ENCODE assay signal across 10 cellular contexts in genomic region chr10:109898666-109899577, GRCh38. TPM values are rescaled to one million over a fixed set of nuclear protein-coding genes. Genes with fewer than 3 reads are reported as not detected.
A peak's percentile ranks its signal among the peaks of the same experiment; 100 is the strongest.
DNase-seq lines count a peak whose midpoint lies in the region; ATAC-seq, FAIRE-seq and TF ChIP-seq lines count a peak whose summit lies in the region.
"Had no signal": no experiment of that assay in that cellular context is flagged by ENCODE, and none has a peak within 500 bp of the region (broad histone marks: within the 10 kb centered on the region; RNA-seq: fewer than 3 reads in every experiment).

No MANE protein-coding gene starts in this region.

- H3K27ac ChIP-seq in K562 (ENCODE audit: extremely low read depth, low read depth, low read length) (no peak overlapping the region), PC-9 (no peak overlapping the region)

- TF ChIP-seq EP300 in Ishikawa (IDR thresholded peaks at IDR 0.05; ENCODE audit: borderline replicate concordance) = no peak
- peak; percentile 6; the same call in 1 of the 2 replicates for TF ChIP-seq EP300 in K562 (IDR thresholded peaks at IDR 0.05; ENCODE audit: low read length)

- no peak overlapping the region for H3K9ac ChIP-seq in K562 (ENCODE audit: insufficient read depth in 1 of 2, low read depth in 2 of 2, low read length in 2 of 2)

- H2AFZ ChIP-seq in K562 (ENCODE audit: low read depth, low read length) (no peak overlapping the region), PC-9 (no peak overlapping the region)

- H3K4me3 Mint-ChIP-seq in stimulated activated effector memory CD8-positive, alpha-beta T cell treated with anti-CD3 and anti-CD28 coated beads, Interleukin-12 subunit alpha, Interleukin-12 subunit beta, amount 100 ng/mL, for 72 hours = no peak overlapping the region
- H3K4me3 Mint-ChIP-seq: WTC11 had no signal

- H3K27me3 ChIP-seq in K562 (ENCODE audit: control insufficient read depth in 2 of 2, insufficient read depth in 2 of 2, low read length in 2 of 2) (no peaks in the 10 kb centered on the region), PC-9 (ENCODE audit: insufficient read depth, low read depth) (no peaks in the 10 kb centered on the region)

- CTCF ChIA-PET in K562 (lab: Yijun Ruan, JAX; ENCODE audit: low intra/inter-chr PET ratio) (no interaction called here), PC-9 (lab: Charles Lee) (no interaction called here)

- TF ChIP-seq CTCF in K562 (IDR thresholded peaks at IDR 0.05 in 2 of 3, conservative IDR thresholded peaks at IDR 0.05 in 1 of 3; ENCODE audit: insufficient read depth in 2 of 3, low read depth in 1 of 3, low read length in 3 of 3) = no peak
- TF ChIP-seq CTCF in PC-9 (conservative IDR thresholded peaks at IDR 0.05) = no peak
- no peak for TF ChIP-seq CTCF in D721Med (IDR thresholded peaks at IDR 0.05; ENCODE audit: insufficient read depth, missing control alignments)

- peaks cover 30% of the 10 kb centered on the region for H3K36me3 Mint-ChIP-seq in stimulated activated effector memory CD8-positive, alpha-beta T cell treated with anti-CD3 and anti-CD28 coated beads, Interleukin-12 subunit alpha, Interleukin-12 subunit beta, amount 100 ng/mL, for 72 hours

- TF ChIP-seq RAD21 in Ishikawa (IDR thresholded peaks at IDR 0.05; ENCODE audit: low read depth) (no peak), K562 (CRISPR knock-in tag; conservative IDR thresholded peaks at IDR 0.05 in 1 of 2, IDR thresholded peaks at IDR 0.05 in 1 of 2) (no peak)

- FAIRE-seq in K562 (lab: Jason Lieb, UNC) = peak; percentile 71
- no peak for FAIRE-seq in D721Med (lab: Jason Lieb, UNC)

- H3K9me2 ChIP-seq in PC-9 (ENCODE audit: insufficient read depth) = no peaks in the 10 kb centered on the region

- no peak for TF ChIP-seq POLR2A in K562 (conservative IDR thresholded peaks at IDR 0.05)

- no peaks in the 10 kb centered on the region for H3K9me3 Mint-ChIP-seq in stimulated activated effector memory CD8-positive, alpha-beta T cell treated with anti-CD3 and anti-CD28 coated beads, Interleukin-12 subunit alpha, Interleukin-12 subunit beta, amount 100 ng/mL, for 72 hours

- H4K20me1 ChIP-seq in K562 (replicated peaks; ENCODE audit: control insufficient read depth, insufficient read depth, low read length) = no peaks in the 10 kb centered on the region; the same call in 1 of the 2 replicates
- H4K20me1 ChIP-seq in PC-9 (ENCODE audit: insufficient read depth) = no peaks in the 10 kb centered on the region

- no peak overlapping the region for H3K27ac Mint-ChIP-seq in stimulated activated effector memory CD8-positive, alpha-beta T cell treated with anti-CD3 and anti-CD28 coated beads, Interleukin-12 subunit alpha, Interleukin-12 subunit beta, amount 100 ng/mL, for 72 hours
- H3K27ac Mint-ChIP-seq: WTC11 had no signal

- WGBS in K562 (ENCODE audit: insufficient coverage, low coverage, missing lambda C conversion rate) = 36% methylated on average over 5 of the region's 6 CpGs

- POLR2A ChIA-PET in K562 (lab: Yijun Ruan, JAX) (interaction anchor here (0.5 to 1.2 kb wide), 3 partner anchors 11 to 535 kb away, joined by 3 to 4 read pairs (median 4); no protein-coding TSS in a partner anchor), PC-9 (lab: Charles Lee; ENCODE audit: unreplicated experiment) (no interaction called here)

- H3K4me2 ChIP-seq in K562 (ENCODE audit: insufficient read depth, low read length) = no peak overlapping the region; the same call in 1 of the 2 replicates
- H3K4me2 ChIP-seq in PC-9 = no peak overlapping the region

- peak; percentile 79 for ATAC-seq in K562
- peak; percentile 60 for ATAC-seq in left ventricle myocardium superior
- ATAC-seq in stimulated activated effector memory CD8-positive, alpha-beta T cell treated with anti-CD3 and anti-CD28 coated beads, Interleukin-12 subunit alpha, Interleukin-12 subunit beta, amount 100 ng/mL, for 72 hours = peak; percentile 74
- ATAC-seq: WTC11 had no signal

- in situ Hi-C loops in K562 (cut with MboI) = no loop called here

- no peaks in the 10 kb centered on the region for H3K9me1 ChIP-seq in K562 (ENCODE audit: control insufficient read depth, insufficient read depth, low read length)

- H3F3A ChIP-seq in PC-9 (ENCODE audit: insufficient read depth, low read depth) = no peaks in the 10 kb centered on the region

- H3K4me1 ChIP-seq in K562 (replicated peaks in 1 of 2; ENCODE audit: control insufficient read depth in 2 of 2, insufficient read depth in 2 of 2, low read length in 2 of 2) (peaks cover 0 to 20% of the 10 kb centered on the region in 2 experiments; a peak in 2 of 5 replicates), PC-9 (replicated peaks; ENCODE audit: insufficient read depth) (no peaks in the 10 kb centered on the region)

- DNase-seq in K562 (ENCODE audit: extremely low read depth in 1 of 4, low spot score in 3 of 4) (peak in 2 of 4 experiments; percentile 42 to 65), left ventricle myocardium superior (no peak), pons (ENCODE audit: low spot score) (no peak), RPMI8226 (no peak), PC-9 (no peak), D721Med (ENCODE audit: insufficient read length, low spot score) (no peak)
- DNase-seq in stimulated activated effector memory CD8-positive, alpha-beta T cell treated with anti-CD3 and anti-CD28 coated beads, Interleukin-12 subunit alpha, Interleukin-12 subunit beta, amount 100 ng/mL, for 72 hours (ENCODE audit: low spot score in 2 of 2) = no peak
- DNase-seq: mucosa of descending colon had no signal

- peaks cover 64% of the 10 kb centered on the region for H3K4me1 Mint-ChIP-seq in stimulated activated effector memory CD8-positive, alpha-beta T cell treated with anti-CD3 and anti-CD28 coated beads, Interleukin-12 subunit alpha, Interleukin-12 subunit beta, amount 100 ng/mL, for 72 hours

- BruUV-seq in K562 (replicated peaks; lab: Mats Ljungman, UMichigan) (no TSS peak), PC-9 (replicated peaks; lab: Mats Ljungman, UMichigan) (no TSS peak)

- H3K9me3 ChIP-seq in K562 (replicated peaks; ENCODE audit: control insufficient read depth, insufficient read depth, low read depth, low read length) = no peaks in the 10 kb centered on the region
- no peaks in the 10 kb centered on the region for H3K9me3 ChIP-seq in PC-9 (ENCODE audit: insufficient read depth, low read depth)
- H3K9me3 ChIP-seq: mucosa of descending colon had no signal

- H3K36me3 ChIP-seq in K562 (ENCODE audit: control insufficient read depth, insufficient read depth, low read length) = no peaks in the 10 kb centered on the region
- no peaks in the 10 kb centered on the region for H3K36me3 ChIP-seq in PC-9 (ENCODE audit: low read depth)

- H3K79me2 ChIP-seq in K562 (ENCODE audit: control insufficient read depth, insufficient read depth, low read length) (peaks cover 9% of the 10 kb centered on the region; the same call in 2 of the 3 replicates), PC-9 (ENCODE audit: low read depth) (no peaks in the 10 kb centered on the region)

- H3K4me3 ChIP-seq in K562 = no peak overlapping the region
- H3K4me3 ChIP-seq in PC-9 = no peak overlapping the region
- H3K4me3 ChIP-seq: mucosa of descending colon had no signal

- intact Hi-C loops in K562 (cut with micrococcal nuclease) = no loop called here
- intact Hi-C loops in left ventricle myocardium superior (cut with micrococcal nuclease) = no loop called here
- intact Hi-C loops in PC-9 (cut with micrococcal nuclease; ENCODE audit: unreplicated experiment) = no loop called here

TF ChIP-seq in Ishikawa, 13 proteins besides CTCF, POLR2A, EP300 and RAD21:
- TF ChIP-seq USF1 (IDR thresholded peaks at IDR 0.05) (0 out of 2 replicates have a peak, but pooled peaks have one; percentile 31), ZBTB7A (IDR thresholded peaks at IDR 0.05; ENCODE audit: low read depth) (no peak), CREB1 (IDR thresholded peaks at IDR 0.05; ENCODE audit: low read depth) (no peak)
TF ChIP-seq in Ishikawa: peak in this region for 1.

TF ChIP-seq in K562, 482 proteins besides CTCF, POLR2A, EP300 and RAD21 (continues in another document):
- 0 out of 2 replicates have a peak, but pooled peaks have one; percentile 56 for TF ChIP-seq ZNF584 (CRISPR knock-in tag; IDR thresholded peaks at IDR 0.05; ENCODE audit: low read depth)
- TF ChIP-seq TCF3 (CRISPR knock-in tag; IDR thresholded peaks at IDR 0.05) = peak; percentile 74
- TF ChIP-seq ZNF436 (CRISPR knock-in tag; IDR thresholded peaks at IDR 0.05) = no peak
- no peak for TF ChIP-seq ZNF143 (CRISPR knock-in tag; IDR thresholded peaks at IDR 0.05)
- TF ChIP-seq PHTF2 (CRISPR knock-in tag; IDR thresholded peaks at IDR 0.05) = no peak
- TF ChIP-seq TOE1 (IDR thresholded peaks at IDR 0.05; ENCODE audit: borderline replicate concordance) = peak; percentile 38; the same call in 1 of the 2 replicates
- no peak for TF ChIP-seq TOE1 (CRISPR knock-in tag; IDR thresholded peaks at IDR 0.05; ENCODE audit: borderline replicate concordance, low read depth)
- no peak for TF ChIP-seq MAFF (IDR thresholded peaks at IDR 0.05; ENCODE audit: low read length)
- peak; percentile 70 for TF ChIP-seq MEIS2 (IDR thresholded peaks at IDR 0.05; ENCODE audit: partially characterized antibody)
- no peak for TF ChIP-seq MXI1 (IDR thresholded peaks at IDR 0.05; ENCODE audit: low read depth, low read length)
- no peak for TF ChIP-seq ATF1 (CRISPR knock-in tag; IDR thresholded peaks at IDR 0.05)
- no peak for TF ChIP-seq ATF1 (tag; IDR thresholded peaks at IDR 0.05)
- peak; percentile 17; the same call in 1 of the 2 replicates for TF ChIP-seq GATA2 (CRISPR knock-in tag; IDR thresholded peaks at IDR 0.05)

RNA-seq across cellular contexts. Expression of gene XPNPEP1, which starts 24.4 kb away (rescaled TPM):
- 76.3 and 157 TPM in 2 replicates for total RNA-seq in K562 (2011; cell fraction: chromatin; rRNA removed; ENCODE audit: low replicate concordance)
- 77.2 and 79.0 TPM in 2 replicates for total RNA-seq in K562 (2011; cell fraction: nucleolus; rRNA removed)
- total RNA-seq in K562 (2011; cell fraction: nucleoplasm; rRNA removed) = 76.5 and 76.6 TPM in 2 replicates
- 40.1 and 50.2 TPM in 2 replicates for total RNA-seq in K562 (2014; rRNA removed)
- 37.7 and 39.8 TPM in 2 replicates for total RNA-seq in K562 (2014; rRNA removed; fragmentation: Illumina TruSeq; extraction: Trizol)
- 35.6 and 39.1 TPM in 2 replicates for total RNA-seq in K562 (2015; rRNA removed; fragmentation: Illumina TruSeq; extraction: Trizol)
- total RNA-seq in K562 (2021) = 32.8 and 43.0 TPM in 2 replicates
- 93.5 and 120 TPM in 2 replicates for polyA plus RNA-seq in K562 (2011; rRNA removed)
- polyA plus RNA-seq in K562 (2011; cell fraction: cytosol; rRNA removed) = 250 and 271 TPM in 2 replicates
- 148 and 194 TPM in 2 replicates for polyA plus RNA-seq in K562 (2011; cell fraction: nucleus; rRNA removed)
- polyA plus RNA-seq in K562 (2012) = 29.6 and 49.8 TPM in 2 replicates
- 62.6 and 66.5 TPM in 2 replicates for polyA plus RNA-seq in K562 (2014; fragmentation: Illumina TruSeq; extraction: Trizol)
- polyA plus RNA-seq in K562 (2014; fragmentation: Nextera tagmentation; extraction: Ambion mirVana) = 10 to 100 TPM; 24.2 to 50.6 TPM
- polyA plus RNA-seq in K562 (2014; rRNA removed) = 42.2 and 58.7 TPM in 2 replicates
- polyA minus RNA-seq in K562 (2011; rRNA and poly(A)+ RNA removed) = 159 and 165 TPM in 2 replicates
- polyA minus RNA-seq in K562 (2011; cell fraction: cytosol; rRNA and poly(A)+ RNA removed) = 75.6 and 82.5 TPM in 2 replicates
- polyA minus RNA-seq in K562 (2011; cell fraction: nucleus; rRNA and poly(A)+ RNA removed) = 67.7 and 116 TPM in 2 replicates
- 36.4 TPM for total RNA-seq in left ventricle myocardium superior
- 24.6 and 29.8 TPM in 2 replicates for total RNA-seq in PC-9 (2021)
